1 cellular context compared by ENCODE assay signal in genomic region chr22:50476819-50477344, GRCh38.
TF ChIP-seq lines count a peak whose summit lies in the region.

No MANE protein-coding gene starts in this region.

TF ChIP-seq in HCT116, 20 proteins besides CTCF, POLR2A, EP300 and RAD21:
- no peak for TF ChIP-seq JUND (IDR thresholded peaks at IDR 0.05)
- no peak for TF ChIP-seq CEBPB (IDR thresholded peaks at IDR 0.05; ENCODE audit: low read depth)
- no peak for TF ChIP-seq SP1 (IDR thresholded peaks at IDR 0.05; ENCODE audit: low read depth)
- TF ChIP-seq FOSL1 (IDR thresholded peaks at IDR 0.05; ENCODE audit: low read depth), result no peak
